In genomic region chr3:195555110-195555509, GRCh38 we compare ENCODE assay signal across 1 cellular context.
TF ChIP-seq lines count a peak whose summit lies in the region.

No MANE protein-coding gene starts in this region.

TF ChIP-seq in GM12891, 5 proteins besides CTCF, POLR2A, EP300 and RAD21:
- no peak for TF ChIP-seq POU2F2 (IDR thresholded peaks at IDR 0.05; ENCODE audit: low read depth, low read length)
